In genomic region chr4:125546272-125546671, GRCh38 we compare ENCODE assay signal across 23 cellular contexts.
DNase-seq lines count a peak whose midpoint lies in the region; FAIRE-seq and TF ChIP-seq lines count a peak whose summit lies in the region.
"Had no signal": no experiment of that assay in that cellular context is flagged by ENCODE, and none has a peak within 500 bp of the region (broad histone marks: within the 10 kb centered on the region; RNA-seq: fewer than 3 reads in every experiment).

No MANE protein-coding gene starts in this region.

- H3K27ac ChIP-seq in mammary epithelial cell (ENCODE audit: insufficient read depth, low read depth, low read length) (no peak overlapping the region), mesenchymal stem cell (ENCODE audit: low read length, poor library complexity, severe bottlenecking) (no peak overlapping the region), neuronal stem cell (replicated peaks; ENCODE audit: low read length) (no peak overlapping the region)
- H3K27ac ChIP-seq: 22Rv1, BLaER1, C4-2B had no signal

- no peak overlapping the region for H3K4me3 Mint-ChIP-seq in MCF 10A (ENCODE audit: unreplicated experiment)
- H3K4me3 Mint-ChIP-seq: B cell; CD4-positive, CD25-positive, alpha-beta regulatory T cell; CD8-positive, alpha-beta T cell; GM23338 had no signal

- TF ChIP-seq POLR2A in H54 (IDR thresholded peaks at IDR 0.05; ENCODE audit: low read depth, low read length) = no peak

- peak overlapping the region in 1 of 2 experiments; percentile 65 for H3K14ac ChIP-seq in mesenchymal stem cell (ENCODE audit: low read length in 2 of 2)
- H3K14ac ChIP-seq in neuronal stem cell (ENCODE audit: low read length) = no peak overlapping the region

- no peak overlapping the region for H2BK120ac ChIP-seq in mesenchymal stem cell (ENCODE audit: low read depth, low read length)
- H2BK120ac ChIP-seq in neuronal stem cell (ENCODE audit: low read depth, low read length) = no peak overlapping the region

- H3K36me3 ChIP-seq in mammary epithelial cell (ENCODE audit: insufficient read depth, low read length) (no peaks in the 10 kb centered on the region), mesenchymal stem cell (ENCODE audit: control insufficient read depth in 1 of 2, insufficient read depth in 2 of 2, low read depth in 1 of 2, low read length in 2 of 2) (no peaks in the 10 kb centered on the region), neuronal stem cell (replicated peaks in 1 of 2; ENCODE audit: control insufficient read depth in 2 of 2, insufficient read depth in 2 of 2, low read length in 2 of 2) (no peaks in the 10 kb centered on the region)
- H3K36me3 ChIP-seq: BLaER1 had no signal

- H3K79me1 ChIP-seq in mesenchymal stem cell (replicated peaks; ENCODE audit: low read length, poor library complexity, severe bottlenecking) (no peaks in the 10 kb centered on the region), neuronal stem cell (ENCODE audit: low read depth, low read length) (no peaks in the 10 kb centered on the region)

- H3K4me1 Mint-ChIP-seq in MCF 10A (ENCODE audit: insufficient read depth, unreplicated experiment) = peaks cover 9% of the 10 kb centered on the region
- H3K4me1 Mint-ChIP-seq: B cell; CD4-positive, CD25-positive, alpha-beta regulatory T cell; GM23338 had no signal

- CTCF ChIA-PET in mammary epithelial cell (lab: Charles Lee; ENCODE audit: low non-redundant PET) = no interaction called here
- CTCF ChIA-PET in MCF 10A (lab: Yijun Ruan, JAX) = interaction anchor here (0.8 kb wide), 1 partner anchor 135 kb away, joined by 3 read pairs; no protein-coding TSS in a partner anchor

- H3K79me2 ChIP-seq in mammary epithelial cell (ENCODE audit: insufficient read depth, low read length) = no peaks in the 10 kb centered on the region

- in situ Hi-C loops in mammary epithelial cell (cut with MboI; ENCODE audit: low sequenced_read_pairs in 2 of 2) = no loop called here

- H3K9ac ChIP-seq in mammary epithelial cell (ENCODE audit: insufficient read depth, low read length) = no peak overlapping the region
- H3K9ac ChIP-seq in mesenchymal stem cell (ENCODE audit: low read length) = no peak overlapping the region
- no peak overlapping the region for H3K9ac ChIP-seq in neuronal stem cell (ENCODE audit: low read depth, low read length, poor library complexity)
- H3K9ac ChIP-seq: BLaER1 had no signal

- DNase-seq in mammary epithelial cell (no peak), MCF 10A (ENCODE audit: unreplicated experiment) (no peak), mesenchymal stem cell (no peak), neuronal stem cell (ENCODE audit: low spot score) (no peak), DMS79 treated with DMSO at 0.1 percent for 48 hours (lab: John Stamatoyannopoulos, UW) (no peak), OCI-M1 (lab: John Stamatoyannopoulos, UW) (no peak), H54 (ENCODE audit: insufficient read length, low spot score) (no peak)
- DNase-seq: Caco-2; CD4-positive, CD25-positive, alpha-beta regulatory T cell; CD8-positive, alpha-beta T cell; DMS153; EL; GDM1; H7; HCEC 1CT had no signal

- no peaks in the 10 kb centered on the region for H4K20me1 ChIP-seq in mammary epithelial cell (ENCODE audit: insufficient read depth, low read length)
- H4K20me1 ChIP-seq: BLaER1 had no signal

- dilution Hi-C loops in mammary epithelial cell (cut with HindIII; ENCODE audit: low sequenced_read_pairs) = no loop called here

- FAIRE-seq in H54 (lab: Jason Lieb, UNC) = no peak
- FAIRE-seq: A204.1, GM12878, GM19239 had no signal

- H3K27me3 Mint-ChIP-seq in MCF 10A (ENCODE audit: insufficient read depth, unreplicated experiment) = no peaks in the 10 kb centered on the region
- H3K27me3 Mint-ChIP-seq: B cell; CD4-positive, CD25-positive, alpha-beta regulatory T cell had no signal

- no peak overlapping the region for H3K23ac ChIP-seq in mesenchymal stem cell (ENCODE audit: low read length in 2 of 2)
- H3K23ac ChIP-seq in neuronal stem cell (ENCODE audit: low read depth, low read length, poor library complexity) = no peak overlapping the region

- H4K91ac ChIP-seq in mesenchymal stem cell (ENCODE audit: low read length) (no peak overlapping the region), neuronal stem cell (ENCODE audit: low read depth, low read length, poor library complexity) (no peak overlapping the region)

- POLR2A ChIA-PET in MCF 10A (lab: Yijun Ruan, JAX) = no interaction called here

- no peak overlapping the region for H3K4me3 ChIP-seq in mammary epithelial cell (replicated peaks in 1 of 3; ENCODE audit: insufficient read depth in 1 of 3, low read depth in 2 of 3, low read length in 3 of 3)
- H3K4me3 ChIP-seq in mesenchymal stem cell (ENCODE audit: insufficient read depth in 1 of 2, low read depth in 1 of 2, low read length in 2 of 2) = no peak overlapping the region
- no peak overlapping the region for H3K4me3 ChIP-seq in neuronal stem cell (ENCODE audit: low read length in 2 of 2)
- H3K4me3 ChIP-seq: BLaER1, GM12878, GM23338 had no signal

- no TSS peak for BruUV-seq in mammary epithelial cell (replicated peaks; lab: Mats Ljungman, UMichigan)
- no TSS peak for BruUV-seq in MCF 10A (replicated peaks; lab: Mats Ljungman, UMichigan)

- H2BK15ac ChIP-seq in mesenchymal stem cell (ENCODE audit: low read depth, poor library complexity, severe bottlenecking) = no peak overlapping the region
- no peak overlapping the region for H2BK15ac ChIP-seq in neuronal stem cell (ENCODE audit: low read length)

- 95% methylated on average over 13 of the region's 15 CpGs for WGBS in mammary epithelial cell (ENCODE audit: low coverage, missing lambda C conversion rate)
- WGBS in mesenchymal stem cell = 97% methylated on average over 15 of the region's 15 CpGs
- WGBS in neuronal stem cell (ENCODE audit: extremely low coverage in 2 of 2, insufficient read length in 2 of 2, insufficient replicate concordance in 1 of 2), 2 donors = no CpG with 5 or more reads among the region's 15 CpGs

- H3K9me3 ChIP-seq in mammary epithelial cell (replicated peaks; ENCODE audit: insufficient read depth, low read length) (no peaks in the 10 kb centered on the region), mesenchymal stem cell (ENCODE audit: control insufficient read depth, low read length) (no peaks in the 10 kb centered on the region), neuronal stem cell (replicated peaks in 1 of 2; ENCODE audit: control insufficient read depth in 2 of 2, insufficient read depth in 1 of 2, low read depth in 1 of 2, low read length in 2 of 2) (peaks cover 0 to 5% of the 10 kb centered on the region in 2 donors)
- H3K9me3 ChIP-seq: Caco-2 had no signal

- H3K27ac Mint-ChIP-seq in MCF 10A (ENCODE audit: low read depth, unreplicated experiment) = no peak overlapping the region
- H3K27ac Mint-ChIP-seq: B cell; CD4-positive, CD25-positive, alpha-beta regulatory T cell; CD8-positive, alpha-beta T cell; GM23338 had no signal

- H2BK12ac ChIP-seq in mesenchymal stem cell (ENCODE audit: low read length in 2 of 2) (peak overlapping the region; percentile 0 to 95), neuronal stem cell (ENCODE audit: low read length) (no peak overlapping the region)

- H3K4me1 ChIP-seq in mammary epithelial cell (ENCODE audit: insufficient read depth, low read length) = no peaks in the 10 kb centered on the region
- no peaks in the 10 kb centered on the region for H3K4me1 ChIP-seq in mesenchymal stem cell (ENCODE audit: control insufficient read depth, insufficient read depth, low read depth, low read length)
- H3K4me1 ChIP-seq in neuronal stem cell (ENCODE audit: control insufficient read depth in 2 of 2, insufficient read depth in 1 of 2, low read depth in 1 of 2, low read length in 2 of 2) = peaks cover 1 to 5% of the 10 kb centered on the region in 2 donors
- H3K4me1 ChIP-seq: BLaER1, Caco-2 had no signal

- H3K27me3 ChIP-seq in mammary epithelial cell (ENCODE audit: insufficient read depth, low read length) (peaks cover 2% of the 10 kb centered on the region), mesenchymal stem cell (ENCODE audit: control insufficient read depth in 1 of 2, insufficient read depth in 1 of 2, low read length in 2 of 2) (no peaks in the 10 kb centered on the region), neuronal stem cell (ENCODE audit: control insufficient read depth in 3 of 3, insufficient read depth in 3 of 3, low read depth in 1 of 3, low read length in 3 of 3) (no peaks in the 10 kb centered on the region)
- H3K27me3 ChIP-seq: BLaER1 had no signal

- no peaks in the 10 kb centered on the region for H3K36me3 Mint-ChIP-seq in MCF 10A (ENCODE audit: insufficient read depth, unreplicated experiment)
- H3K36me3 Mint-ChIP-seq: CD4-positive, CD25-positive, alpha-beta regulatory T cell; CD8-positive, alpha-beta T cell had no signal

- H3K18ac ChIP-seq in mesenchymal stem cell (ENCODE audit: low read depth in 1 of 2, low read length in 2 of 2) = peak overlapping the region in 1 of 2 experiments; percentile 48
- peak overlapping the region; percentile 65 for H3K18ac ChIP-seq in neuronal stem cell (ENCODE audit: low read length)

- H3K4me2 ChIP-seq in mammary epithelial cell (ENCODE audit: insufficient read depth, low read depth, low read length) (no peak overlapping the region), mesenchymal stem cell (ENCODE audit: low read length, poor library complexity, severe bottlenecking) (no peak overlapping the region), neuronal stem cell (ENCODE audit: insufficient read depth, low read length, poor library complexity, severe bottlenecking) (no peak overlapping the region)
- H3K4me2 ChIP-seq: BLaER1, GM23338 had no signal

- H4K8ac ChIP-seq in mesenchymal stem cell (ENCODE audit: low read length) (no peak overlapping the region), neuronal stem cell (ENCODE audit: low read depth, low read length) (peak overlapping the region; percentile 4)

- no peaks in the 10 kb centered on the region for H3K9me3 Mint-ChIP-seq in MCF 10A (ENCODE audit: unreplicated experiment)
- H3K9me3 Mint-ChIP-seq: CD8-positive, alpha-beta T cell had no signal

- TF ChIP-seq CTCF in mammary epithelial cell (conservative IDR thresholded peaks at IDR 0.05 in 1 of 2, IDR thresholded peaks at IDR 0.05 in 1 of 2; ENCODE audit: extremely low read depth in 1 of 2, insufficient read depth in 1 of 2, low read depth in 1 of 2, low read length in 2 of 2) (no peak), MCF 10A (IDR thresholded peaks at IDR 0.05; ENCODE audit: unreplicated experiment) (no peak)

- H2AK5ac ChIP-seq in mesenchymal stem cell (ENCODE audit: low read length, severe bottlenecking) (no peak overlapping the region), neuronal stem cell (ENCODE audit: low read depth, low read length) (no peak overlapping the region)

- H2AFZ ChIP-seq in mammary epithelial cell (ENCODE audit: low read depth, low read length) (peak overlapping the region; percentile 38), mesenchymal stem cell (ENCODE audit: low read depth, low read length) (no peak overlapping the region), neuronal stem cell (ENCODE audit: low read length) (no peak overlapping the region)
- H2AFZ ChIP-seq: GM23338 had no signal

- intact Hi-C loops in mammary epithelial cell (cut with micrococcal nuclease) (no loop called here), MCF 10A (cut with micrococcal nuclease) (no loop called here)

- H2BK5ac ChIP-seq in mesenchymal stem cell (ENCODE audit: low read depth, low read length, poor library complexity, severe bottlenecking) (no peak overlapping the region), neuronal stem cell (ENCODE audit: low read length) (no peak overlapping the region)

- H3K4ac ChIP-seq in mesenchymal stem cell (ENCODE audit: low read depth in 1 of 2, low read length in 2 of 2) (no peak overlapping the region), neuronal stem cell (ENCODE audit: low read length) (no peak overlapping the region)
